Comparison of ENCODE assay signal across 12 cellular contexts in genomic region chr12:70661762-70662161, GRCh38. TPM values are rescaled to one million over a fixed set of nuclear protein-coding genes. Genes with fewer than 3 reads are reported as not detected.
A peak's percentile ranks its signal among the peaks of the same experiment; 100 is the strongest.
DNase-seq lines count a peak whose midpoint lies in the region; ATAC-seq and TF ChIP-seq lines count a peak whose summit lies in the region.
"Had no signal": no experiment of that assay in that cellular context is flagged by ENCODE, and none has a peak within 500 bp of the region (broad histone marks: within the 10 kb centered on the region; RNA-seq: fewer than 3 reads in every experiment).

No MANE protein-coding gene starts in this region.

- no peaks in the 10 kb centered on the region for H3K9me2 ChIP-seq in PC-9 (ENCODE audit: insufficient read depth)

- H3K36me3 Mint-ChIP-seq in activated T-helper 2 cell treated with anti-CD3 and anti-CD28 coated beads, Interferon-gamma antibody, Interleukin-2, Interleukin-4, amounts not matched to agents 10 μg/mL and 5 μg/mL and 100 μg/mL, durations not matched to agents 14 hours and 24 hours and 36 hours (ENCODE audit: low read depth): no peaks in the 10 kb centered on the region
- H3K36me3 Mint-ChIP-seq in activated CD8-positive, alpha-beta T cell treated with anti-CD3 and anti-CD28 coated beads, Interleukin-2, amount 10 ng/mL, durations not matched to agents 7 days and 5 days (ENCODE audit: low read depth): no peaks in the 10 kb centered on the region

- no peak overlapping the region for H3K4me3 Mint-ChIP-seq in activated T-helper 2 cell treated with anti-CD3 and anti-CD28 coated beads, Interferon-gamma antibody, Interleukin-2, Interleukin-4, amounts not matched to agents 10 μg/mL and 5 μg/mL and 100 μg/mL, durations not matched to agents 14 hours and 24 hours and 36 hours (ENCODE audit: low read depth)
- H3K4me3 Mint-ChIP-seq in activated CD8-positive, alpha-beta T cell treated with anti-CD3 and anti-CD28 coated beads, Interleukin-2, amount 10 ng/mL, durations not matched to agents 7 days and 5 days: no peak overlapping the region
- H3K4me3 Mint-ChIP-seq: activated T-cell treated with anti-CD3 and anti-CD28 coated beads, Interleukin-2, amount 50 U/mL, for 72 hours had no signal

- POLR2A ChIA-PET in PC-9 (lab: Charles Lee; ENCODE audit: unreplicated experiment): no interaction called here
- POLR2A ChIA-PET in activated CD8-positive, alpha-beta T cell treated with anti-CD3 and anti-CD28 coated beads, Interleukin-2, amount 10 ng/mL, durations not matched to agents 7 days and 5 days (lab: Charles Lee): no interaction called here

- H3K79me2 ChIP-seq in PC-9 (ENCODE audit: low read depth): no peaks in the 10 kb centered on the region
- no peaks in the 10 kb centered on the region for H3K79me2 ChIP-seq in fibroblast of lung (ENCODE audit: control insufficient read depth, insufficient read depth, low read length)

- H2AFZ ChIP-seq in PC-9 (no peak overlapping the region), fibroblast of lung (ENCODE audit: low read length) (no peak overlapping the region)

- peaks cover 4% of the 10 kb centered on the region; the same call in 1 of the 2 replicates for H3F3A ChIP-seq in PC-9 (ENCODE audit: insufficient read depth, low read depth)

- peaks cover 18% of the 10 kb centered on the region; the same call in 1 of the 2 replicates for H3K4me1 ChIP-seq in PC-9 (replicated peaks; ENCODE audit: insufficient read depth)
- peaks cover 2% of the 10 kb centered on the region for H3K4me1 ChIP-seq in fibroblast of lung (ENCODE audit: control insufficient read depth, extremely low read depth, insufficient read depth, low read length)

- peaks cover 2% of the 10 kb centered on the region for H3K4me1 Mint-ChIP-seq in activated T-helper 2 cell treated with anti-CD3 and anti-CD28 coated beads, Interferon-gamma antibody, Interleukin-2, Interleukin-4, amounts not matched to agents 10 μg/mL and 5 μg/mL and 100 μg/mL, durations not matched to agents 14 hours and 24 hours and 36 hours (ENCODE audit: low read depth)
- H3K4me1 Mint-ChIP-seq in activated CD8-positive, alpha-beta T cell treated with anti-CD3 and anti-CD28 coated beads, Interleukin-2, amount 10 ng/mL, durations not matched to agents 7 days and 5 days (ENCODE audit: low read depth): no peaks in the 10 kb centered on the region

- H3K36me3 ChIP-seq in PC-9 (ENCODE audit: low read depth): no peaks in the 10 kb centered on the region
- no peaks in the 10 kb centered on the region for H3K36me3 ChIP-seq in fibroblast of lung (ENCODE audit: control insufficient read depth, insufficient read depth, low read length)
- H3K36me3 ChIP-seq in H7 (replicated peaks; ENCODE audit: control insufficient read depth, insufficient read depth, low read length): no peaks in the 10 kb centered on the region
- H3K36me3 ChIP-seq: neutrophil had no signal

- no peaks in the 10 kb centered on the region for H4K20me1 ChIP-seq in PC-9 (ENCODE audit: insufficient read depth)
- no peaks in the 10 kb centered on the region for H4K20me1 ChIP-seq in fibroblast of lung (ENCODE audit: control insufficient read depth, extremely low read depth, insufficient read depth, low read length)

- H3K27ac ChIP-seq in PC-9: peak overlapping the region; percentile 28
- H3K27ac ChIP-seq in fibroblast of lung (ENCODE audit: insufficient read depth, low read length): peak overlapping the region; percentile 63
- H3K27ac ChIP-seq: coronary artery, neutrophil had no signal

- CTCF ChIA-PET in PC-9 (lab: Charles Lee): no interaction called here
- CTCF ChIA-PET in activated CD8-positive, alpha-beta T cell treated with anti-CD3 and anti-CD28 coated beads, Interleukin-2, amount 10 ng/mL, durations not matched to agents 7 days and 5 days (lab: Charles Lee): no interaction called here

- no peak overlapping the region for H3K27ac Mint-ChIP-seq in activated T-helper 2 cell treated with anti-CD3 and anti-CD28 coated beads, Interferon-gamma antibody, Interleukin-2, Interleukin-4, amounts not matched to agents 10 μg/mL and 5 μg/mL and 100 μg/mL, durations not matched to agents 14 hours and 24 hours and 36 hours
- no peak overlapping the region for H3K27ac Mint-ChIP-seq in activated CD8-positive, alpha-beta T cell treated with anti-CD3 and anti-CD28 coated beads, Interleukin-2, amount 10 ng/mL, durations not matched to agents 7 days and 5 days
- H3K27ac Mint-ChIP-seq: activated T-cell treated with anti-CD3 and anti-CD28 coated beads, Interleukin-2, amount 50 U/mL, for 72 hours had no signal

- H3K27me3 Mint-ChIP-seq in activated T-helper 2 cell treated with anti-CD3 and anti-CD28 coated beads, Interferon-gamma antibody, Interleukin-2, Interleukin-4, amounts not matched to agents 10 μg/mL and 5 μg/mL and 100 μg/mL, durations not matched to agents 14 hours and 24 hours and 36 hours (ENCODE audit: low read depth): peaks cover 4% of the 10 kb centered on the region
- no peaks in the 10 kb centered on the region for H3K27me3 Mint-ChIP-seq in activated CD8-positive, alpha-beta T cell treated with anti-CD3 and anti-CD28 coated beads, Interleukin-2, amount 10 ng/mL, durations not matched to agents 7 days and 5 days (ENCODE audit: low read depth)

- H3K9ac ChIP-seq in fibroblast of lung (ENCODE audit: insufficient read depth, low read length): no peak overlapping the region

- no peak overlapping the region for H3K4me3 ChIP-seq in PC-9
- H3K4me3 ChIP-seq in fibroblast of lung (replicated peaks in 1 of 4; ENCODE audit: control extremely low read depth in 1 of 4, insufficient read depth in 1 of 4, low read depth in 3 of 4, low read length in 4 of 4): no peak overlapping the region
- H3K4me3 ChIP-seq in retinal pigment epithelial cell (ENCODE audit: low read length): no peak overlapping the region
- no peak overlapping the region for H3K4me3 ChIP-seq in H7 (ENCODE audit: insufficient read depth, low read depth, low read length)
- H3K4me3 ChIP-seq: coronary artery had no signal

- H3K9me3 ChIP-seq in PC-9 (ENCODE audit: insufficient read depth, low read depth): no peaks in the 10 kb centered on the region
- H3K9me3 ChIP-seq in fibroblast of lung (ENCODE audit: control insufficient read depth, insufficient read depth, low read depth, low read length): no peaks in the 10 kb centered on the region
- H3K9me3 ChIP-seq: neutrophil had no signal

- intact Hi-C loops in PC-9 (cut with micrococcal nuclease; ENCODE audit: unreplicated experiment): loop anchor here (1.0 kb wide), 2 partner anchors 15 to 212 kb away; no protein-coding TSS in a partner anchor
- intact Hi-C loops in activated T-helper 2 cell treated with anti-CD3 and anti-CD28 coated beads, Interferon-gamma antibody, Interleukin-2, Interleukin-4, amounts not matched to agents 10 μg/mL and 5 μg/mL and 100 μg/mL, durations not matched to agents 14 hours and 24 hours and 36 hours (cut with micrococcal nuclease): no loop called here

- peak; percentile 74 for DNase-seq in GM04504 (ENCODE audit: low read depth)
- DNase-seq in PC-9: peak in 1 of 2 experiments; percentile 20
- DNase-seq in fibroblast of lung (ENCODE audit: low read depth in 2 of 2): peak; percentile 6 to 96
- peak; percentile 60 for DNase-seq in retinal pigment epithelial cell (ENCODE audit: low read depth)
- DNase-seq in activated T-helper 2 cell treated with anti-CD3 and anti-CD28 coated beads, Interferon-gamma antibody, Interleukin-2, Interleukin-4, amounts not matched to agents 10 μg/mL and 5 μg/mL and 100 μg/mL, durations not matched to agents 14 hours and 24 hours and 36 hours (ENCODE audit: low spot score): no peak
- DNase-seq in activated CD8-positive, alpha-beta T cell treated with anti-CD3 and anti-CD28 coated beads, Interleukin-2, amount 10 ng/mL, durations not matched to agents 7 days and 5 days: no peak
- no peak for DNase-seq in H7
- no peak for DNase-seq in stimulated activated CD4-positive, alpha-beta T cell treated with anti-CD3 and anti-CD28 coated beads, Interleukin-4, amount 100 ng/mL, for 1 hour
- DNase-seq: activated T-cell treated with anti-CD3 and anti-CD28 coated beads, Interleukin-2, amount 50 U/mL, for 72 hours; NCI-H526 had no signal

- H3K27me3 ChIP-seq in PC-9 (ENCODE audit: insufficient read depth, low read depth) (no peaks in the 10 kb centered on the region), fibroblast of lung (ENCODE audit: control insufficient read depth, insufficient read depth, low read length) (no peaks in the 10 kb centered on the region), H7 (ENCODE audit: control insufficient read depth, insufficient read depth, low read length) (no peaks in the 10 kb centered on the region)
- H3K27me3 ChIP-seq: neutrophil had no signal

- no TSS peak for BruUV-seq in PC-9 (replicated peaks; lab: Mats Ljungman, UMichigan)

- no peaks in the 10 kb centered on the region for H3K9me3 Mint-ChIP-seq in activated T-helper 2 cell treated with anti-CD3 and anti-CD28 coated beads, Interferon-gamma antibody, Interleukin-2, Interleukin-4, amounts not matched to agents 10 μg/mL and 5 μg/mL and 100 μg/mL, durations not matched to agents 14 hours and 24 hours and 36 hours
- no peaks in the 10 kb centered on the region for H3K9me3 Mint-ChIP-seq in activated CD8-positive, alpha-beta T cell treated with anti-CD3 and anti-CD28 coated beads, Interleukin-2, amount 10 ng/mL, durations not matched to agents 7 days and 5 days (ENCODE audit: insufficient read depth)
- H3K9me3 Mint-ChIP-seq: activated T-cell treated with anti-CD3 and anti-CD28 coated beads, Interleukin-2, amount 50 U/mL, for 72 hours had no signal

- H3K4me2 ChIP-seq in PC-9: no peak overlapping the region
- H3K4me2 ChIP-seq in fibroblast of lung (ENCODE audit: extremely low read depth, insufficient read depth, low read length): peak overlapping the region; percentile 68

- ATAC-seq in activated CD8-positive, alpha-beta T cell treated with anti-CD3 and anti-CD28 coated beads, Interleukin-2, amount 10 ng/mL, durations not matched to agents 7 days and 5 days: no peak
- ATAC-seq: activated T-cell treated with anti-CD3 and anti-CD28 coated beads, Interleukin-2, amount 50 U/mL, for 72 hours had no signal

- TF ChIP-seq CTCF in PC-9 (conservative IDR thresholded peaks at IDR 0.05) (no peak), fibroblast of lung (conservative IDR thresholded peaks at IDR 0.05 in 1 of 2, IDR thresholded peaks at IDR 0.05 in 1 of 2; ENCODE audit: low read depth in 1 of 2, low read length in 2 of 2) (no peak), retinal pigment epithelial cell (conservative IDR thresholded peaks at IDR 0.05; ENCODE audit: low read depth, low read length) (no peak)

RNA-seq across cellular contexts. Expression of gene PTPRB, which starts 24.5 kb away (rescaled TPM):
- total RNA-seq in PC-9 (2021) (1.3 and 1.9 TPM in 2 replicates), fibroblast of lung (0.66 and 0.77 TPM in 2 replicates)
- 1.6 and 1.7 TPM in 2 replicates for polyA plus RNA-seq in fibroblast of lung
- polyA plus RNA-seq in fibroblast of lung (2012): 1.1 and 1.2 TPM in 2 replicates
- polyA minus RNA-seq in fibroblast of lung (ENCODE audit: low replicate concordance): 1.7 and 3.1 TPM in 2 replicates
- not detected in 2 replicates for total RNA-seq in activated T-helper 2 cell treated with anti-CD3 and anti-CD28 coated beads, Interferon-gamma antibody, Interleukin-2, Interleukin-4, amounts not matched to agents 10 μg/mL and 5 μg/mL and 100 μg/mL, durations not matched to agents 14 hours and 24 hours and 36 hours
- not detected for total RNA-seq in activated CD8-positive, alpha-beta T cell treated with anti-CD3 and anti-CD28 coated beads, Interleukin-2, amount 10 ng/mL, durations not matched to agents 7 days and 5 days
- 0.62 and 1.0 TPM in 2 replicates for total RNA-seq in H7 (2014; rRNA removed; shearing (Covaris generic))
- total RNA-seq: activated T-cell treated with anti-CD3 and anti-CD28 coated beads, Interleukin-2, amount 50 U/mL, for 72 hours had no signal

Comparison
In these comparisons a context has a peak if more than half of its experiments do, and no peak if none do; other contexts are left out.
1. DNase-seq: peak in GM04504 (single experiment), fibroblast of lung (2 of 2) and retinal pigment epithelial cell (single experiment); none in activated T-helper 2 cell treated with anti-CD3 and anti-CD28 coated beads, Interferon-gamma antibody, Interleukin-2, Interleukin-4, amounts not matched to agents 10 μg/mL and 5 μg/mL and 100 μg/mL, durations not matched to agents 14 hours and 24 hours and 36 hours (single experiment), activated CD8-positive, alpha-beta T cell treated with anti-CD3 and anti-CD28 coated beads, Interleukin-2, amount 10 ng/mL, durations not matched to agents 7 days and 5 days (single experiment), H7 (single experiment) and stimulated activated CD4-positive, alpha-beta T cell treated with anti-CD3 and anti-CD28 coated beads, Interleukin-4, amount 100 ng/mL, for 1 hour (single experiment).